In genomic region chr18:11153096-11153495, GRCh38 we compare ENCODE assay signal across 27 cellular contexts.
"Had no signal": no experiment of that assay in that cellular context is flagged by ENCODE, and none has a peak within 500 bp of the region (broad histone marks: within the 10 kb centered on the region; RNA-seq: fewer than 3 reads in every experiment).

No MANE protein-coding gene starts in this region.

- H3K36me3 ChIP-seq: stomach, suprapubic skin, thoracic aorta, thyroid gland, tibial artery, tibial nerve, transverse colon, upper lobe of left lung, upper lobe of right lung, uterus, vagina had no signal

- H3K4me1 ChIP-seq: testis had no signal

- H3K27ac ChIP-seq: stomach, suprapubic skin, testis, thoracic aorta, thyroid gland, tibial artery, tibial nerve, transverse colon, upper lobe of left lung, upper lobe of right lung, uterus, vagina had no signal

- H3K27me3 ChIP-seq: testis, thyroid gland had no signal

- H3K9me3 ChIP-seq: stomach, suprapubic skin, testis, thoracic aorta, thyroid gland, tibial artery, tibial nerve, transverse colon, upper lobe of left lung, upper lobe of right lung, uterus, vagina had no signal

- DNase-seq: stimulated activated CD4-positive, alpha-beta T cell treated with anti-CD3 and anti-CD28 coated beads, Interleukin-2, amount 100 ng/mL, for 48 hours; stimulated activated CD4-positive, alpha-beta T cell treated with anti-CD3 and anti-CD28 coated beads, Interleukin-4, amount 100 ng/mL, for 1 hour; stimulated activated CD4-positive, alpha-beta T cell treated with anti-CD3 and anti-CD28 coated beads, Interleukin-4, amount 100 ng/mL, for 24 hours; stimulated activated CD4-positive, alpha-beta T cell treated with anti-CD3 and anti-CD28 coated beads, Interleukin-4, amount 100 ng/mL, for 4 hours; stimulated activated CD8-positive, alpha-beta memory T cell treated with anti-CD3 and anti-CD28 coated beads, Interleukin-4, amount 100 ng/mL, for 48 hours; stimulated activated naive B cell treated with anti-CD40 and anti-IgM and Interleukin-4, amounts not matched to agents 10 μg/mL and 1 μg/mL and 100 μg/mL, for 72 hours; stimulated activated naive CD4-positive, alpha-beta T cell; stimulated activated naive CD4-positive, alpha-beta T cell treated with Interleukin-2 at 50 U/mL for 16 hours; stimulated activated naive CD8-positive, alpha-beta T cell treated with anti-CD3 and anti-CD28 coated beads, Interleukin-15, amount 100 ng/mL, for 72 hours; stimulated activated naive CD8-positive, alpha-beta T cell treated with anti-CD3 and anti-CD28 coated beads, Interleukin-15, Interleukin-2, amounts not matched to agents 100 U/mL and 50 U/mL, for 24 hours; stomach; substantia nigra; testis; thyroid gland; tibial artery; transverse colon; trophoblast cell; upper lobe of left lung; upper lobe of right lung; uterus had no signal

- FAIRE-seq: urothelium cell line had no signal

- H3K4me3 ChIP-seq: stomach, suprapubic skin, testis, thoracic aorta, thyroid gland, tibial artery, tibial nerve, transverse colon, upper lobe of left lung, upper lobe of right lung, uterus, vagina had no signal

- ATAC-seq: stimulated activated effector memory CD8-positive, alpha-beta T cell treated with anti-CD3 and anti-CD28 coated beads, Interleukin-12 subunit alpha, Interleukin-12 subunit beta, amount 100 ng/mL, for 72 hours; stimulated activated memory B cell treated with anti-CD40 and anti-IgM and Interleukin-4, amounts not matched to agents 10 μg/mL and 1 μg/mL and 100 μg/mL, for 72 hours; stimulated activated naive B cell treated with anti-CD40 and anti-IgM and Interleukin-4, amounts not matched to agents 10 μg/mL and 1 μg/mL and 100 μg/mL, for 72 hours; stimulated activated naive CD8-positive, alpha-beta T cell treated with anti-CD3 and anti-CD28 coated beads, Interleukin-15, amount 100 ng/mL, for 72 hours; stimulated activated naive CD8-positive, alpha-beta T cell treated with anti-CD3 and anti-CD28 coated beads, Interleukin-15, Interleukin-2, amounts not matched to agents 100 U/mL and 50 U/mL, for 24 hours; upper lobe of right lung had no signal
